Comparison of ENCODE assay signal across 8 cellular contexts in the genomic region with DNA sequence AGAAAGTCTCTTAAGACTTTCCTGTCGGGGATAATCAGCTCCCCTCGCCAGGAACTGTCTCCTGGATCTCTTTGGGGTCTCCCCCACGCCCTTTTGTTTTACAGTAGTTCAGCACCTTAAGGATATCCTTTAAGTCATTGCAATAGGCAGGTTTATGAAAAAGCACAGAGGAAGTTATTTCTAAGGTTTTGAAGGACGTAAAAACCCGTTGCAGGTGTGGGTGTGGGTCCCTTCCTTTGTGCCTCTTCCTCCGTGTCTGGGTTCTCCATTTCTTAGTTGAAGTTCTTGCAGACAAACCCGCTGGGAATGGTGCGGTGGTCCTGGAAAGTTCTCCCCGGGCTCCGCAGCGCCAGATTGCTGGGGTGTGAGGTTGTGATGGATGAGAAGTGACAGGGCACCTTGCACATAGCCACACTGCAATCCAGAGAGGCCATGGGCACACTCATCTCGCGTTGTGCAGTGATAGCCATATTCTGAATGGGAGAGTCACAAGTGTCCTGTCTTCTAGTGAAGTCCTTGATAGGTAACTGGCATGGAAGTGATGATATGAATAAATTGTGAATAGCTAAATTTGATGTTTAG.
DNase-seq lines count a peak whose midpoint lies in the region; ATAC-seq and TF ChIP-seq lines count a peak whose summit lies in the region.

No MANE protein-coding gene starts in this region.

- TF ChIP-seq CTCF in BE2C (IDR thresholded peaks at IDR 0.05; ENCODE audit: low read depth, low read length): no peak
- TF ChIP-seq CTCF in HFF-Myc (IDR thresholded peaks at IDR 0.05; ENCODE audit: low read depth, low read length, missing control alignments): no peak
- no peak for TF ChIP-seq CTCF in thoracic aorta (IDR thresholded peaks at IDR 0.05)

- H3K9me3 ChIP-seq in BE2C (no peaks in the 10 kb centered on the region), thoracic aorta (no peaks in the 10 kb centered on the region)

- H3K36me3 ChIP-seq in BE2C (no peaks in the 10 kb centered on the region), thoracic aorta (no peaks in the 10 kb centered on the region)

- H3K27me3 ChIP-seq in BE2C (no peaks in the 10 kb centered on the region), thoracic aorta (replicated peaks; ENCODE audit: insufficient read depth) (no peaks in the 10 kb centered on the region)

- ATAC-seq in thoracic aorta (ENCODE audit: insufficient number of reproducible peaks, low FRiP score, low read depth): no peak
- ATAC-seq in HG03045 (IDR thresholded peaks at IDR 0.05; ENCODE audit: unreplicated experiment): no peak

- H3K27ac ChIP-seq in angular gyrus (ENCODE audit: low read depth, low read length) (peak overlapping the region; percentile 52), thoracic aorta (peak overlapping the region; percentile 25 to 45)

- H3K4me1 ChIP-seq in BE2C (no peaks in the 10 kb centered on the region), thoracic aorta (ENCODE audit: control insufficient read depth in 1 of 2, low read depth in 2 of 2) (peaks cover 6 to 19% of the 10 kb centered on the region in 2 donors)

- H3K4me3 ChIP-seq in BE2C (ENCODE audit: low read depth, low read length) (peak overlapping the region; percentile 87), HFF-Myc (replicated peaks; ENCODE audit: low read depth, low read length) (peak overlapping the region; percentile 76), thoracic aorta (peak overlapping the region; percentile 93)

- DNase-seq in BE2C (peak; percentile 57), HFF-Myc (ENCODE audit: extremely low read depth, low read depth) (no peak), kidney tubule cell (ENCODE audit: low spot score) (peak; percentile 26), thoracic aorta (ENCODE audit: low spot score) (no peak)
- no peak for DNase-seq in activated CD4-positive, CD25-positive, alpha-beta regulatory T cell treated with anti-CD3 and anti-CD28 coated beads, Interleukin-2, amount 50 U/mL, for 72 hours
- no peak for DNase-seq in effector CD4-positive, alpha-beta T cell

Comparison
In these comparisons a context has a peak if more than half of its experiments do, and no peak if none do; other contexts are left out.
1. DNase-seq: peak in BE2C (single experiment) and kidney tubule cell (single experiment); none in HFF-Myc (single experiment), thoracic aorta (single experiment), activated CD4-positive, CD25-positive, alpha-beta regulatory T cell treated with anti-CD3 and anti-CD28 coated beads, Interleukin-2, amount 50 U/mL, for 72 hours (single experiment) and effector CD4-positive, alpha-beta T cell (single experiment).
2. Peak in every context shown above with its lines, with median percentiles within 50 percentile points of each other: H3K4me3 ChIP-seq.